Comparison of ENCODE assay signal across 8 cellular contexts in genomic region chr10:96129387-96130325, GRCh38. TPM values are rescaled to one million over a fixed set of nuclear protein-coding genes. Genes with fewer than 3 reads are reported as not detected.
DNase-seq lines count a peak whose midpoint lies in the region; ATAC-seq and TF ChIP-seq lines count a peak whose summit lies in the region.

ZNF518A (plus strand) TSS chr10:96130297; CDS start chr10:96156323, 26,026 bp downstream.

- peak within 1 kb of the TSS; percentile 91 for H3K9ac ChIP-seq in adipocyte (ENCODE audit: low read length)

- H3K4me1 ChIP-seq in adipocyte (ENCODE audit: control insufficient read depth, insufficient read depth, low read length), result peaks cover 17% of the 10 kb centered on the region
- peaks cover 0 to 22% (median 8%) of the 10 kb centered on the region in 12 donors for H3K4me1 ChIP-seq in heart left ventricle
- peaks cover 5 to 25% (median 9%) of the 10 kb centered on the region in 4 donors for H3K4me1 ChIP-seq in transverse colon

- peak within 1 kb of the TSS; percentile 85 to 100 (median 94) for H3K27ac ChIP-seq in heart left ventricle
- H3K27ac ChIP-seq in transverse colon, result peak within 1 kb of the TSS; percentile 93 to 95 (median 95)

- peak; percentile 73 for ATAC-seq in HG02678 (IDR thresholded peaks at IDR 0.05; ENCODE audit: unreplicated experiment)
- peak; percentile 98 to 99 (median 98) for ATAC-seq in heart left ventricle

- no peak for TF ChIP-seq POLR2A in heart left ventricle (IDR thresholded peaks at IDR 0.05)
- peak; percentile 66 for TF ChIP-seq POLR2A in transverse colon (IDR thresholded peaks at IDR 0.05)

- DNase-seq in NCI-H128 (lab: John Stamatoyannopoulos, UW; ENCODE audit: unreplicated experiment), result peak; percentile 71
- peak; percentile 79 for DNase-seq in T follicular helper cell (ENCODE audit: low read depth)
- DNase-seq in adipocyte (ENCODE audit: low read depth), result peak; percentile 95
- peak; percentile 94 to 97 (median 95) for DNase-seq in heart left ventricle
- DNase-seq in pons (ENCODE audit: low spot score), result peak; percentile 87
- peak; percentile 94 for DNase-seq in transverse colon

- H3K27me3 ChIP-seq in adipocyte (replicated peaks; ENCODE audit: control insufficient read depth, insufficient read depth, low read length), result peaks cover 4% of the 10 kb centered on the region
- peaks cover under 1 to 44% (median 31%) of the 10 kb centered on the region in 9 donors for H3K27me3 ChIP-seq in heart left ventricle
- H3K27me3 ChIP-seq in transverse colon, result peaks cover 40% of the 10 kb centered on the region

- in situ Hi-C loops in transverse colon (cut with MboI; ENCODE audit: low pct_ligation_motif_present in 1 of 4, low pct_unique_long_range_greater_than_20kb in 1 of 4, low sequenced_read_pairs in 3 of 4), result loop anchor here in 1 of 4 donors (5.0 kb wide), 1 partner anchor 37 kb away; no protein-coding TSS in a partner anchor

- peaks cover 17% of the 10 kb centered on the region for H3K36me3 ChIP-seq in adipocyte (ENCODE audit: control insufficient read depth, insufficient read depth, low read length, severe bottlenecking)
- peaks cover 0 to 21% (median 17%) of the 10 kb centered on the region in 9 donors for H3K36me3 ChIP-seq in heart left ventricle
- H3K36me3 ChIP-seq in transverse colon, result peaks cover 0 to 17% (median 7%) of the 10 kb centered on the region in 4 donors

- 10 to 11% (median 10%) methylated on average over 47 to 48 of the region's 48 CpGs for whole genome bisulfite sequencing in heart left ventricle, 4 donors
- WGBS in transverse colon (ENCODE audit: low coverage in 1 of 2), 2 donors, result 10 to 42% methylated on average over 8 to 47 of the region's 48 CpGs

- H3K4me3 ChIP-seq in GM12875 (ENCODE audit: low read depth, low read length) (peak within 1 kb of the TSS; percentile 94), adipocyte (ENCODE audit: low read length) (peak within 1 kb of the TSS; percentile 88), heart left ventricle (peak within 1 kb of the TSS; percentile 30 to 89 (median 79)), transverse colon (peak within 1 kb of the TSS; percentile 62 to 80 (median 72))

- intact Hi-C loops in heart left ventricle (cut with DNase I), result loop anchor here (1.0 to 10.0 kb wide), 7 partner anchors 37 to 455 kb away; partner anchors contain the start of genes CCNJ (in 3 of the 10) and TM9SF3 (in 1 of the 10)
- intact Hi-C loops in transverse colon (cut with DNase I; ENCODE audit: low total_unique reads), result no loop called here

- no peak for TF ChIP-seq EP300 in transverse colon (IDR thresholded peaks at IDR 0.05; ENCODE audit: low read depth)

- no peak for TF ChIP-seq CTCF in GM12875 (IDR thresholded peaks at IDR 0.05; ENCODE audit: borderline replicate concordance, insufficient read depth, low read depth, low read length)
- TF ChIP-seq CTCF in heart left ventricle (IDR thresholded peaks at IDR 0.05), result peak in 1 of 12 donors; percentile 7
- TF ChIP-seq CTCF in transverse colon (IDR thresholded peaks at IDR 0.05), result no peak

- H3K9me3 ChIP-seq in adipocyte (ENCODE audit: control insufficient read depth, low read length) (no peaks in the 10 kb centered on the region), heart left ventricle (no peaks in the 10 kb centered on the region), transverse colon (no peaks in the 10 kb centered on the region)

RNA-seq across cellular contexts. Expression of gene ZNF518A, which starts in this region (rescaled TPM):
- 10 to 100 TPM in 6 of 9 donors, 1 to 10 TPM in 3; 7.4 to 17.9 (median 12.2) TPM for total RNA-seq in heart left ventricle
- 1 to 10 TPM; 3.0 to 3.2 TPM for polyA plus RNA-seq in heart left ventricle
- total RNA-seq in transverse colon, result 10 to 100 TPM; 19.5 to 44.6 (median 36.8) TPM

Comparison
In these comparisons a context has a peak if more than half of its experiments do, and no peak if none do; other contexts are left out.
1. Peak in every context shown above with its lines: DNase-seq, ATAC-seq, H3K4me3 ChIP-seq and H3K27ac ChIP-seq.